In the genomic region with DNA sequence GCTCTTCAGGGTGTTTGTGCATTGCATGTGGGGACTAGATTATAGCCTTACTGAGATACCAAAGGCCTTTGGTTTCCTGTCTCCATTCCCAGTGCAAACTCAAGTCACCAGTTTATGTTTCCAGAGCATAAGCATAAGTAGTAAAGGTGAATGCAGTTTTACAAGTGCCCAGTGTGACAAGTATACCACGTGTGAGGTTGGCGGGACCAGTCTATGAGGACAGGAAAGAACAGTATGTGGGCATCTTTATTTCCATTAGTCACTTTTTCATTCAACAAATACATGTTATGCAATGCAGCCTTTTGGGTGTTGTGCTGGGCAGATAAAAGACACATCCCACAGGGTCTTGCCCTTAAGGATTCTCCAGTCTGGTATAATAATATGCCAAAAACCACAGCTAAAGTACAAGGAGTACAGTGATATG, we compare ENCODE assay signal across 8 cellular contexts.
A peak's percentile ranks its signal among the peaks of the same experiment; 100 is the strongest.
DNase-seq lines count a peak whose midpoint lies in the region; ATAC-seq lines count a peak whose summit lies in the region.

No MANE protein-coding gene starts in this region.

- H3K36me3 Mint-ChIP-seq in stimulated activated memory B cell treated with anti-CD40 and anti-IgM and Interleukin-4, amounts not matched to agents 10 μg/mL and 1 μg/mL and 100 μg/mL, for 72 hours, result peaks cover 66% of the 10 kb centered on the region

- intact Hi-C loops in right cardiac atrium (cut with DNase I), result loop anchor here in 2 of 4 donors (5.0 kb wide), 2 partner anchors 34 to 146 kb away; partner anchors contain the start of gene ARID5B (in 1 of the 2)

- peak overlapping the region; percentile 99 for H3K27ac Mint-ChIP-seq in stimulated activated memory B cell treated with anti-CD40 and anti-IgM and Interleukin-4, amounts not matched to agents 10 μg/mL and 1 μg/mL and 100 μg/mL, for 72 hours

- DNase-seq in LoVo (ENCODE audit: low spot score) (peak; percentile 22), right cardiac atrium (peak in 1 of 3 donors; percentile 51), SHP77 (lab: John Stamatoyannopoulos, UW) (no peak), AG08395 (ENCODE audit: low spot score) (no peak), hepatic stellate cell (ENCODE audit: low spot score) (no peak)
- peak; percentile 28 for DNase-seq in activated T-helper 9 cell treated with anti-CD3 and anti-CD28 coated beads, Interleukin-2, amount 50 U/mL, for 16 hours (ENCODE audit: low read depth)

- H3K27me3 Mint-ChIP-seq in stimulated activated memory B cell treated with anti-CD40 and anti-IgM and Interleukin-4, amounts not matched to agents 10 μg/mL and 1 μg/mL and 100 μg/mL, for 72 hours, result no peaks in the 10 kb centered on the region

- WGBS in right cardiac atrium, result 51% methylated on average over 2 of the region's 2 CpGs

- peak; percentile 1 to 20 for ATAC-seq in right cardiac atrium
- peak; percentile 63 for ATAC-seq in stimulated activated memory B cell treated with anti-CD40 and anti-IgM and Interleukin-4, amounts not matched to agents 10 μg/mL and 1 μg/mL and 100 μg/mL, for 72 hours
- ATAC-seq in GM19455 (IDR thresholded peaks at IDR 0.05; ENCODE audit: unreplicated experiment), result no peak

- H3K4me1 Mint-ChIP-seq in stimulated activated memory B cell treated with anti-CD40 and anti-IgM and Interleukin-4, amounts not matched to agents 10 μg/mL and 1 μg/mL and 100 μg/mL, for 72 hours, result peaks cover 87% of the 10 kb centered on the region

- no peak overlapping the region for H3K4me3 ChIP-seq in right cardiac atrium (ENCODE audit: low read length)

- peak overlapping the region; percentile 98 for H3K4me3 Mint-ChIP-seq in stimulated activated memory B cell treated with anti-CD40 and anti-IgM and Interleukin-4, amounts not matched to agents 10 μg/mL and 1 μg/mL and 100 μg/mL, for 72 hours

- H3K9me3 ChIP-seq in right cardiac atrium (ENCODE audit: control insufficient read depth, low read length), result no peaks in the 10 kb centered on the region

- H3K27me3 ChIP-seq in right cardiac atrium (ENCODE audit: control insufficient read depth, insufficient read depth), result no peaks in the 10 kb centered on the region

- H3K4me1 ChIP-seq in right cardiac atrium (ENCODE audit: control insufficient read depth, insufficient read depth, low read length), result peaks cover 20% of the 10 kb centered on the region

- H3K9me3 Mint-ChIP-seq in stimulated activated memory B cell treated with anti-CD40 and anti-IgM and Interleukin-4, amounts not matched to agents 10 μg/mL and 1 μg/mL and 100 μg/mL, for 72 hours, result no peaks in the 10 kb centered on the region

- H3K27ac ChIP-seq in right cardiac atrium (ENCODE audit: low read length), result peak overlapping the region; percentile 88

Comparison
In these comparisons a context has a peak if more than half of its experiments do, and no peak if none do; other contexts are left out.
1. DNase-seq: peak in LoVo (single experiment) and activated T-helper 9 cell treated with anti-CD3 and anti-CD28 coated beads, Interleukin-2, amount 50 U/mL, for 16 hours (single experiment); none in SHP77 (0 of 2), AG08395 (single experiment) and hepatic stellate cell (single experiment).